ENCODE assay signal across 16 cellular contexts in the genomic region with DNA sequence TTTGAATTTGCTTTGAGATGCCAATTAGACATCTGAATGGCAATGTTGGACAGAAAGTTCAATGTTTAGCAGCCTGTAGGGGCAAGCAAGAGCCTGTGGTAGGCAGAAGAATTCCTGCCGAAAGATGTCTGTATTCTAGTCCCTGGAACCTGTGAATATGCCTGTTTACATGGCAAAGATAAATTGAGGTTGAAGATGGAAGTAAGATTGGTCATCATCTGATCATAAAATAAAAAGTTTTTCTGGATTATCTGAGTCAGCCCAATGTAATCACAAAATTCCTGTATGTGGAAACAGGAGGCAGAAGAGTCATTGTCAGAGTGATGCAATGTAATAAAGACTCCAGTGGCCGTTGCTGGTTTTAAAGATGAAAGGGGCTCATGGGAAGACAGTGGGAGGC.
DNase-seq lines count a peak whose midpoint lies in the region; ATAC-seq and TF ChIP-seq lines count a peak whose summit lies in the region.
"Had no signal": no experiment of that assay in that cellular context is flagged by ENCODE, and none has a peak within 500 bp of the region (broad histone marks: within the 10 kb centered on the region; RNA-seq: fewer than 3 reads in every experiment).

No MANE protein-coding gene starts in this region.

- POLR2A ChIA-PET in AG04450 (lab: Yijun Ruan, JAX), result no interaction called here

- CTCF ChIA-PET in AG04450 (lab: Charles Lee), result interaction anchor here (0.5 to 1.0 kb wide), 6 partner anchors 327 to 1426 kb away, joined by 3 to 9 read pairs (median 4); no protein-coding TSS in a partner anchor

- no peak for ATAC-seq in GM21390 (IDR thresholded peaks at IDR 0.05; ENCODE audit: unreplicated experiment)
- no peak for ATAC-seq in HG03039 (IDR thresholded peaks at IDR 0.05; ENCODE audit: unreplicated experiment)
- ATAC-seq: activated T-cell treated with anti-CD3 and anti-CD28 coated beads, Interleukin-2, amount 50 U/mL, for 72 hours; Panc1 had no signal

- no peaks in the 10 kb centered on the region for H3K9me3 ChIP-seq in AG04450 (ENCODE audit: control insufficient read depth, insufficient read depth, low read length)
- H3K9me3 ChIP-seq: adrenal gland, BLaER1, thyroid gland had no signal

- H3K27ac ChIP-seq in AG04450 (ENCODE audit: low read depth, low read length), result peak overlapping the region; percentile 59
- H3K27ac ChIP-seq: adrenal gland, BLaER1, thyroid gland had no signal

- TF ChIP-seq CTCF in AG04450 (IDR thresholded peaks at IDR 0.05; ENCODE audit: low read depth, low read length), result peak; percentile 16; the same call in 1 of the 2 replicates
- TF ChIP-seq CTCF in foreskin fibroblast (IDR thresholded peaks at IDR 0.05; ENCODE audit: low read depth, low read length), result no peak

- H3K27me3 ChIP-seq in AG04450 (ENCODE audit: control insufficient read depth, insufficient read depth, low read length), result no peaks in the 10 kb centered on the region
- H3K27me3 ChIP-seq: adrenal gland, BLaER1, thyroid gland had no signal

- H3K4me3 ChIP-seq in AG04450 (ENCODE audit: low read depth, low read length) (no peak overlapping the region), foreskin fibroblast (ENCODE audit: low read depth in 1 of 2, low read length in 2 of 2) (no peak overlapping the region)
- H3K4me3 ChIP-seq: adrenal gland, BLaER1, thyroid gland had no signal

- DNase-seq in AG04450 (ENCODE audit: low read depth, low spot score) (peak; percentile 53), HS-27A (ENCODE audit: low read depth) (peak; percentile 31), amniotic stem cell (lab: John Stamatoyannopoulos, UW) (peak; percentile 2), foreskin fibroblast (peak; percentile 85 to 92), COR-L47 (lab: John Stamatoyannopoulos, UW) (no peak), SHP77 treated with DMSO at 0.1 percent for 48 hours (lab: John Stamatoyannopoulos, UW) (no peak)
- DNase-seq: activated CD4-positive, alpha-beta T cell treated with anti-CD3 and anti-CD28 coated beads, Interleukin-2, amount 50 U/mL, for 1 hour; activated T-cell treated with anti-CD3 and anti-CD28 coated beads, Interleukin-2, amount 50 U/mL, for 72 hours; adrenal gland; NCI-H1436; NCI-H510A treated with DMSO at 0.1 percent for 48 hours; thyroid gland had no signal

Comparison
In these comparisons a context has a peak if more than half of its experiments do, and no peak if none do; other contexts are left out.
1. DNase-seq: peak in AG04450 (single experiment), HS-27A (single experiment), amniotic stem cell (single experiment) and foreskin fibroblast (2 of 2); none in COR-L47 (single experiment) and SHP77 treated with DMSO at 0.1 percent for 48 hours (single experiment).